20 cellular contexts compared by ENCODE assay signal in the genomic region with DNA sequence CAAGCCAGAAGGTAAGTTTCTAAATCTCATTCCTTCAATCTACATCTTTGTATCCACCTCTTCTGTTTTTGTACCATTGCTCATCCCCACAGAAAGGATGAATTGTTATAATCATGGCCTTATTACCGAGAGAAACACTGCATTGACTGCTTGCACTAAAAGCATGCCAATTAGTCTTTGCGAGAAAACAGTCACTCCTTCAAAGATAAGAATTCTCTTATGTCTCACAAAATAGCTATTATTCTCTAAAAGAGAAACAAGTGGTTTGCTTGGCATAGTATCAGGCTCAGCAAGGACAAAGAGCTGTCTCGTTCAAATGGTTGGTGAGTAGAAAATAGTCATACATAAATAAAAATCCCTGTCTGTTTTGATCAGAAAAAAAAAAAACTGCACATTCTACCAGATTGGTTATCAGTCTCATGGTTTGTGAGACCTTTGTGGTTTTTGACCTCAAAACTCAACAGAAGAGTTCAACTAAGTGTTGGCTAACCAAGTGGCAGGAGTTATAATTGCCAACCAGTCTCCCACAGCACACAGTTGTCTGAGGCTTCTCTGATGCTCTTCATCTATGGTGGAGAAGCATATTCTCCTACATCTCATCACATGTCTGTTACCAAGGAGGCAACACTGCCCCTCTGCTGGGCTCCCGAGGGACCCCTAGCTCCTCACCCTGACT. TPM values are rescaled to one million over a fixed set of nuclear protein-coding genes. Genes with fewer than 3 reads are reported as not detected.
DNase-seq lines count a peak whose midpoint lies in the region; ATAC-seq and TF ChIP-seq lines count a peak whose summit lies in the region.
"Had no signal": no experiment of that assay in that cellular context is flagged by ENCODE, and none has a peak within 500 bp of the region (broad histone marks: within the 10 kb centered on the region; RNA-seq: fewer than 3 reads in every experiment).

No MANE protein-coding gene starts in this region.

- H3K36me3 Mint-ChIP-seq in CD4-positive, CD25-positive, alpha-beta regulatory T cell, result peaks cover 64% of the 10 kb centered on the region
- H3K36me3 Mint-ChIP-seq in IgD-negative memory B cell (peaks cover 1% of the 10 kb centered on the region), chondrocyte (ENCODE audit: low read depth) (no peaks in the 10 kb centered on the region)
- peaks cover 46% of the 10 kb centered on the region for H3K36me3 Mint-ChIP-seq in activated naive CD8-positive, alpha-beta T cell treated with anti-CD3 and anti-CD28 coated beads, Interleukin-2, amount 50 U/mL, for 24 hours (ENCODE audit: low read depth)

- no peak overlapping the region for H3K4me2 ChIP-seq in osteoblast (ENCODE audit: insufficient read depth, low read length)

- H3K27me3 Mint-ChIP-seq in CD4-positive, CD25-positive, alpha-beta regulatory T cell, result no peaks in the 10 kb centered on the region
- no peaks in the 10 kb centered on the region for H3K27me3 Mint-ChIP-seq in IgD-negative memory B cell
- H3K27me3 Mint-ChIP-seq in activated naive CD8-positive, alpha-beta T cell treated with anti-CD3 and anti-CD28 coated beads, Interleukin-2, amount 50 U/mL, for 24 hours, result no peaks in the 10 kb centered on the region
- no peaks in the 10 kb centered on the region for H3K27me3 Mint-ChIP-seq in chondrocyte (ENCODE audit: low read depth)

- H3K4me1 ChIP-seq in CD4-positive, CD25-positive, alpha-beta regulatory T cell (ENCODE audit: control insufficient read depth, insufficient read depth, low read length, poor library complexity, severe bottlenecking), result no peaks in the 10 kb centered on the region
- peaks cover 16% of the 10 kb centered on the region for H3K4me1 ChIP-seq in osteoblast (ENCODE audit: insufficient read depth, low read length)
- H3K4me1 ChIP-seq: ascending aorta had no signal

- H3K9me3 ChIP-seq in CD4-positive, CD25-positive, alpha-beta regulatory T cell (ENCODE audit: control insufficient read depth in 2 of 2, low read length in 2 of 2), result no peaks in the 10 kb centered on the region
- H3K9me3 ChIP-seq in osteoblast (ENCODE audit: low read depth, low read length), result no peaks in the 10 kb centered on the region
- H3K9me3 ChIP-seq: ascending aorta, HAP-1, lower lobe of right lung, stomach had no signal

- DNase-seq in CD4-positive, CD25-positive, alpha-beta regulatory T cell, result no peak
- DNase-seq in activated naive CD8-positive, alpha-beta T cell treated with anti-CD3 and anti-CD28 coated beads, Interleukin-2, amount 50 U/mL, for 24 hours, result no peak
- DNase-seq in osteoblast (ENCODE audit: insufficient read length, low spot score, missing footprints), result no peak
- no peak for DNase-seq in RWPE1 (ENCODE audit: low spot score)
- no peak for DNase-seq in chondrocyte (ENCODE audit: low spot score)
- no peak for DNase-seq in GF-D8 (lab: John Stamatoyannopoulos, UW)
- DNase-seq: activated CD4-positive, CD25-positive, alpha-beta regulatory T cell; activated T-cell treated with anti-CD3 and anti-CD28 coated beads for 4 hours; DMS153; lower lobe of right lung; NCI-H446 treated with DMSO at 0.1 percent for 48 hours; nephron progenitor cell; stomach had no signal

- CTCF ChIA-PET in RWPE1 (lab: Yijun Ruan, JAX), result no interaction called here

- peak overlapping the region; percentile 21 to 80 (median 74) for H3K27ac Mint-ChIP-seq in CD4-positive, CD25-positive, alpha-beta regulatory T cell
- H3K27ac Mint-ChIP-seq in IgD-negative memory B cell, result peak overlapping the region in 2 of 3 donors; percentile 61 to 72
- H3K27ac Mint-ChIP-seq in activated naive CD8-positive, alpha-beta T cell treated with anti-CD3 and anti-CD28 coated beads, Interleukin-2, amount 50 U/mL, for 24 hours, result peak overlapping the region; percentile 40
- H3K27ac Mint-ChIP-seq in chondrocyte (ENCODE audit: unreplicated experiment), result no peak overlapping the region
- H3K27ac Mint-ChIP-seq: nephron progenitor cell had no signal

- H2AFZ ChIP-seq in osteoblast (ENCODE audit: low read length), result peak overlapping the region; percentile 12

- no peaks in the 10 kb centered on the region for H3K79me2 ChIP-seq in osteoblast (ENCODE audit: insufficient read depth, low read length)

- H4K20me1 ChIP-seq in osteoblast (ENCODE audit: insufficient read depth, low read length), result no peaks in the 10 kb centered on the region

- H3K4me1 Mint-ChIP-seq in CD4-positive, CD25-positive, alpha-beta regulatory T cell, result peaks cover 12 to 49% (median 34%) of the 10 kb centered on the region in 4 donors
- H3K4me1 Mint-ChIP-seq in IgD-negative memory B cell (peaks cover 5 to 32% (median 7%) of the 10 kb centered on the region in 3 donors), chondrocyte (ENCODE audit: low read depth) (peaks cover 21% of the 10 kb centered on the region)
- peaks cover 43% of the 10 kb centered on the region for H3K4me1 Mint-ChIP-seq in activated naive CD8-positive, alpha-beta T cell treated with anti-CD3 and anti-CD28 coated beads, Interleukin-2, amount 50 U/mL, for 24 hours

- no peak overlapping the region for H3K4me3 ChIP-seq in CD4-positive, CD25-positive, alpha-beta regulatory T cell (ENCODE audit: low read depth, low read length)
- H3K4me3 ChIP-seq in osteoblast (ENCODE audit: insufficient read depth, low read length), result no peak overlapping the region
- H3K4me3 ChIP-seq: ascending aorta, coronary artery, HAP-1, lower lobe of right lung, stomach had no signal

- peaks cover 87% of the 10 kb centered on the region for H3K36me3 ChIP-seq in CD4-positive, CD25-positive, alpha-beta regulatory T cell (ENCODE audit: control insufficient read depth, insufficient read depth, low read length)
- H3K36me3 ChIP-seq in osteoblast (ENCODE audit: insufficient read depth, low read length), result no peaks in the 10 kb centered on the region
- H3K36me3 ChIP-seq: ascending aorta, HAP-1 had no signal

- TF ChIP-seq CTCF in osteoblast (IDR thresholded peaks at IDR 0.05; ENCODE audit: extremely low read depth, low read depth, low read length) (no peak), RWPE1 (conservative IDR thresholded peaks at IDR 0.05; ENCODE audit: low read depth) (no peak), chondrocyte (IDR thresholded peaks at IDR 0.05) (no peak)

- H3K27ac ChIP-seq in CD4-positive, CD25-positive, alpha-beta regulatory T cell (ENCODE audit: insufficient read depth, low read length, poor library complexity, severe bottlenecking), result no peak overlapping the region
- H3K27ac ChIP-seq in osteoblast (ENCODE audit: low read depth, low read length) (no peak overlapping the region), RWPE1 (no peak overlapping the region)
- H3K27ac ChIP-seq: ascending aorta, coronary artery, epithelial cell of prostate, lower lobe of right lung, stomach had no signal

- POLR2A ChIA-PET in RWPE1 (lab: Yijun Ruan, JAX; ENCODE audit: low non-redundant PET), result no interaction called here

- ATAC-seq in CD4-positive, CD25-positive, alpha-beta regulatory T cell (ENCODE audit: low read depth in 2 of 2), result no peak
- peak; percentile 45 for ATAC-seq in activated naive CD8-positive, alpha-beta T cell treated with anti-CD3 and anti-CD28 coated beads, Interleukin-2, amount 50 U/mL, for 24 hours

- peak overlapping the region in 3 of 4 donors; percentile 14 to 55 (median 47) for H3K4me3 Mint-ChIP-seq in CD4-positive, CD25-positive, alpha-beta regulatory T cell
- H3K4me3 Mint-ChIP-seq in IgD-negative memory B cell, result peak overlapping the region in 1 of 4 donors; percentile 64
- no peak overlapping the region for H3K4me3 Mint-ChIP-seq in activated naive CD8-positive, alpha-beta T cell treated with anti-CD3 and anti-CD28 coated beads, Interleukin-2, amount 50 U/mL, for 24 hours
- H3K4me3 Mint-ChIP-seq in chondrocyte (ENCODE audit: unreplicated experiment), result no peak overlapping the region
- H3K4me3 Mint-ChIP-seq: nephron progenitor cell had no signal

- no peaks in the 10 kb centered on the region for H3K9me3 Mint-ChIP-seq in CD4-positive, CD25-positive, alpha-beta regulatory T cell
- H3K9me3 Mint-ChIP-seq in IgD-negative memory B cell (no peaks in the 10 kb centered on the region), chondrocyte (ENCODE audit: low read depth) (no peaks in the 10 kb centered on the region)
- peaks cover 5% of the 10 kb centered on the region for H3K9me3 Mint-ChIP-seq in activated naive CD8-positive, alpha-beta T cell treated with anti-CD3 and anti-CD28 coated beads, Interleukin-2, amount 50 U/mL, for 24 hours

- no peaks in the 10 kb centered on the region for H3K27me3 ChIP-seq in CD4-positive, CD25-positive, alpha-beta regulatory T cell (ENCODE audit: control insufficient read depth, insufficient read depth, low read length)
- H3K27me3 ChIP-seq in osteoblast (ENCODE audit: insufficient read depth, low read length), result no peaks in the 10 kb centered on the region
- H3K27me3 ChIP-seq: ascending aorta, stomach had no signal

RNA-seq across cellular contexts. Expression of gene ARMH2, which starts 35.1 kb away (rescaled TPM):
- 1.8 TPM for total RNA-seq in CD4-positive, CD25-positive, alpha-beta regulatory T cell
- under 1 TPM in 2 of 4 donors, not detected in 2; 0.27 to 0.29 TPM for polyA plus RNA-seq in CD4-positive, CD25-positive, alpha-beta regulatory T cell
- polyA plus RNA-seq in IgD-negative memory B cell, result 0.50 TPM
- total RNA-seq in osteoblast (not detected in 2 replicates), chondrocyte (not detected in 3 replicates)
- total RNA-seq: ascending aorta, glomerular endothelial cell, LHCN-M2, stomach had no signal
- polyA plus RNA-seq: stomach had no signal

RNA-seq across cellular contexts. Expression of gene GMNN, which starts 59.1 kb away (rescaled TPM):
- total RNA-seq in CD4-positive, CD25-positive, alpha-beta regulatory T cell, result 28.3 TPM
- polyA plus RNA-seq in CD4-positive, CD25-positive, alpha-beta regulatory T cell, result 10 to 100 TPM in 3 of 4 donors, 1 to 10 TPM in 1; 9.1 to 13.6 (median 11.4) TPM
- polyA plus RNA-seq in IgD-negative memory B cell, result 7.7 TPM
- total RNA-seq in osteoblast (9.4 and 11.2 TPM in 2 replicates), chondrocyte (13.6 to 22.9 TPM (median 13.8 TPM) in 3 replicates)

Comparison
In these comparisons a context has a peak if more than half of its experiments do, and no peak if none do; other contexts are left out.
1. H3K4me3 Mint-ChIP-seq: peak in CD4-positive, CD25-positive, alpha-beta regulatory T cell (3 of 4); none in activated naive CD8-positive, alpha-beta T cell treated with anti-CD3 and anti-CD28 coated beads, Interleukin-2, amount 50 U/mL, for 24 hours (single experiment) and chondrocyte (single experiment).